ENCODE assay signal across 1 cellular context in genomic region chr6:6734463-6735455, GRCh38.
TF ChIP-seq lines count a peak whose summit lies in the region.

No MANE protein-coding gene starts in this region.

TF ChIP-seq in GM23338, 12 proteins besides CTCF, POLR2A, EP300 and RAD21 (continued from another document):
- TF ChIP-seq ZNF462 (CRISPR knock-in tag; IDR thresholded peaks at IDR 0.05) (no peak), STAT1 (IDR thresholded peaks at IDR 0.05; ENCODE audit: unreplicated experiment) (no peak), JUNB (IDR thresholded peaks at IDR 0.05; ENCODE audit: unreplicated experiment) (no peak), ZNF114 (CRISPR knock-in tag; IDR thresholded peaks at IDR 0.05) (no peak), ZNF331 (CRISPR knock-in tag; IDR thresholded peaks at IDR 0.05; ENCODE audit: low read depth) (no peak), NANOG (IDR thresholded peaks at IDR 0.05; ENCODE audit: borderline replicate concordance) (no peak)
